In the genomic region with DNA sequence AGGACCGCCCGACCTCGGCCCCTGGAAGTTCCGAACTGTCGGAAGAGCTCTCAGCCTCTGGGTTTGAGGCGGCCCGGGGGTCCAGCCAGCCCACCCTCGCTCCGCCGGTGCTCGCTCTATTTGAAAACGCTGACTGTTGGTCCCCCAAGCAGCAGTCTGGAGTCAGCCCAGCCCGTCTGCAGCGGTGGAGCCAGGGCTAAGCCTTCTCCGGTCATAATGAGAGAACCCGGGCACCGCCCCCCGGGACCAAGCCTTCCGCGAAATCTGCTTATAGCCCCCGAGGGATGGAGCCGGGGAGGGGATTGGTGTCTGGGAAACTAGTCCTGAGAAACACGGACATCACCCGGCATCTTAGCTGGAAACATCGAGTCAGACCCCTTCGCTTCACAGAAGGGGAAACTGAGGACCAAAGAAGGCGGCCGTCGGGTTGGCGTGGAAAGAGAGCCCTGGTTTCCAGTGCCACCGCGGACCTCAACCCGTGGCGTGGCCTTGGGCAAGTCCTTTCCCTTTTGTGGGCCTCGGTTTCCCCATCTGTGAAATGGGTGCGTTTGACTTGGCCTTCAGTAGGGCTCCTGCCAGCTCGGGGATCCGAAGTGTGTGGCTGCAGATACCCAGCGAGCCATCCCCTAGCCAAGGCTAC, we compare ENCODE assay signal across 1 cellular context.
TF ChIP-seq lines count a peak whose summit lies in the region.

No MANE protein-coding gene starts in this region.

TF ChIP-seq in HepG2, 621 proteins besides CTCF, POLR2A, EP300 and RAD21 (continued from another document):
- peak; percentile 97 for TF ChIP-seq ZNF629 (CRISPR knock-in tag; conservative IDR thresholded peaks at IDR 0.05)
